Comparison of ENCODE assay signal across 23 cellular contexts in genomic region chr1:41963636-41964035, GRCh38.
"Had no signal": no experiment of that assay in that cellular context is flagged by ENCODE, and none has a peak within 500 bp of the region (broad histone marks: within the 10 kb centered on the region; RNA-seq: fewer than 3 reads in every experiment).

No MANE protein-coding gene starts in this region.

- H3K4me3 ChIP-seq: SK-N-MC had no signal

- DNase-seq: activated CD4-positive, alpha-beta memory T cell treated with anti-CD3 and anti-CD28 coated beads for 36 hours; activated CD4-positive, alpha-beta T cell treated with anti-CD3 and anti-CD28 coated beads, Interleukin-2, amount 10 ng/mL, durations not matched to agents 7 days and 5 days; activated CD4-positive, CD25-positive, alpha-beta regulatory T cell; activated CD8-positive, alpha-beta memory T cell treated with anti-CD3 and anti-CD28 coated beads, Interleukin-2, amount 50 U/mL, for 4 hours; activated gamma-delta T cell treated with Interleukin-2 at 50 U/mL for 16 hours; activated naive CD4-positive, alpha-beta T cell treated with anti-CD3 and anti-CD28 coated beads, Interleukin-2, amount 10 ng/mL, durations not matched to agents 7 days and 5 days; activated naive CD8-positive, alpha-beta T cell treated with anti-CD3 and anti-CD28 coated beads for 36 hours; activated T-cell treated with anti-CD3 and anti-CD28 coated beads, Interleukin-2, amount 50 U/mL, for 72 hours; central memory CD4-positive, alpha-beta T cell; NCI-H1048; NCI-H1417; NCI-H1930; NCI-H2171; NCI-H2227 treated with DMSO at 0.1 percent for 48 hours; NCI-H446 treated with DMSO at 0.1 percent for 48 hours; NCI-H526; NCI-H774; RPMI8226; T-cell had no signal

- H3K27ac ChIP-seq: SK-N-MC, VCaP had no signal

- H3K4me1 Mint-ChIP-seq: activated naive CD4-positive, alpha-beta T cell treated with anti-CD3 and anti-CD28 coated beads, Interleukin-2, amount 10 ng/mL, durations not matched to agents 7 days and 5 days; activated naive CD8-positive, alpha-beta T cell treated with anti-CD3 and anti-CD28 coated beads for 36 hours had no signal

- H3K27ac Mint-ChIP-seq: activated CD4-positive, alpha-beta memory T cell treated with anti-CD3 and anti-CD28 coated beads for 36 hours; activated CD4-positive, alpha-beta T cell treated with anti-CD3 and anti-CD28 coated beads, Interleukin-2, amount 10 ng/mL, durations not matched to agents 7 days and 5 days; activated naive CD4-positive, alpha-beta T cell treated with anti-CD3 and anti-CD28 coated beads, Interleukin-2, amount 10 ng/mL, durations not matched to agents 7 days and 5 days; activated naive CD8-positive, alpha-beta T cell treated with anti-CD3 and anti-CD28 coated beads for 36 hours; activated T-cell treated with anti-CD3 and anti-CD28 coated beads, Interleukin-2, amount 50 U/mL, for 72 hours; activated T-helper 2 cell treated with anti-CD3 and anti-CD28 coated beads, Interferon-gamma antibody, Interleukin-2, Interleukin-4, amounts not matched to agents 10 μg/mL and 5 μg/mL and 100 μg/mL, durations not matched to agents 14 hours and 24 hours and 36 hours; T-cell had no signal

- H3K4me3 Mint-ChIP-seq: activated CD4-positive, alpha-beta memory T cell treated with anti-CD3 and anti-CD28 coated beads for 36 hours; activated CD4-positive, alpha-beta T cell treated with anti-CD3 and anti-CD28 coated beads, Interleukin-2, amount 10 ng/mL, durations not matched to agents 7 days and 5 days; activated naive CD4-positive, alpha-beta T cell treated with anti-CD3 and anti-CD28 coated beads, Interleukin-2, amount 10 ng/mL, durations not matched to agents 7 days and 5 days; activated naive CD8-positive, alpha-beta T cell treated with anti-CD3 and anti-CD28 coated beads for 36 hours; activated T-cell treated with anti-CD3 and anti-CD28 coated beads, Interleukin-2, amount 50 U/mL, for 72 hours; T-cell had no signal

- ATAC-seq: activated T-cell treated with anti-CD3 and anti-CD28 coated beads, Interleukin-2, amount 50 U/mL, for 72 hours; Right ventricle myocardium inferior; T-cell had no signal

- H3K27me3 Mint-ChIP-seq: activated CD4-positive, alpha-beta memory T cell treated with anti-CD3 and anti-CD28 coated beads for 36 hours; activated naive CD8-positive, alpha-beta T cell treated with anti-CD3 and anti-CD28 coated beads for 36 hours; T-cell had no signal
